ENCODE assay signal across 1 cellular context in the genomic region with DNA sequence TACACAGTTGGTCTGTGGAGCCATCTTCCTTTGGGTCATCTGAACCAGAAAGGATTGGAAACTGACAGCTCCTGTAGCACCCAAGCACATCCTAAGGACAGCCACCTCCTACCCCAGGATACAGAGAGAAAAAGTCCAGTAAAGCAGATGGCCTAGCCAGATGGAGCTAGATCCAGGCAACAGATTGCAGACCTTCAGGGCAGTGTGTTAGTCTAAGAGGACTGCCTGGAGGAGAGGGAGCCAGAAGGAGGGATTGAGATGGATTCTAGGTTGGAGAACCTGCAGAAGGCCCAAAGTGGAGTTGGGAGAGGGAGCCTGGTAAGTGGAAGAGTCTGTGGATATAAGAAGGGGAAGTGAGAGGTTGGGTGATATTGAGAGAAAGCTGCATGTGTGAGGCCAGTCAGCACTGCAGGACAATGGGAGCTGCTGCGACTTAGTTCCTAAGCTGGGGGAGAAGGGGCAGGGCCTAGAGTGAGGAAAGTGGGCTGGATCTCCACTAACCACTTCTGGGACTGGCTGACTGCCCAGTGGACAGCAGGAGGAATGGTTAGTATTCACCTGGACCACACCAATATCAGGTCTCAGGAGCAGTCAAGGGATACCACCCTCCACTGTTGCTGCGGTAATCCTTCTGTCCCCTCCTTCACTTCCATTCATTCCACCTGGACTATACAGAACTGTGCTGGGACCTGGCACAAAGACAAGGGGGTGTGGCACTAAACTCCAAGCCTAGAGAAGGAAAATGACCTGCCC.
TF ChIP-seq lines count a peak whose summit lies in the region.

No MANE protein-coding gene starts in this region.

TF ChIP-seq in GM23338, 12 proteins besides CTCF, POLR2A, EP300 and RAD21:
- TF ChIP-seq, protein P1, sequence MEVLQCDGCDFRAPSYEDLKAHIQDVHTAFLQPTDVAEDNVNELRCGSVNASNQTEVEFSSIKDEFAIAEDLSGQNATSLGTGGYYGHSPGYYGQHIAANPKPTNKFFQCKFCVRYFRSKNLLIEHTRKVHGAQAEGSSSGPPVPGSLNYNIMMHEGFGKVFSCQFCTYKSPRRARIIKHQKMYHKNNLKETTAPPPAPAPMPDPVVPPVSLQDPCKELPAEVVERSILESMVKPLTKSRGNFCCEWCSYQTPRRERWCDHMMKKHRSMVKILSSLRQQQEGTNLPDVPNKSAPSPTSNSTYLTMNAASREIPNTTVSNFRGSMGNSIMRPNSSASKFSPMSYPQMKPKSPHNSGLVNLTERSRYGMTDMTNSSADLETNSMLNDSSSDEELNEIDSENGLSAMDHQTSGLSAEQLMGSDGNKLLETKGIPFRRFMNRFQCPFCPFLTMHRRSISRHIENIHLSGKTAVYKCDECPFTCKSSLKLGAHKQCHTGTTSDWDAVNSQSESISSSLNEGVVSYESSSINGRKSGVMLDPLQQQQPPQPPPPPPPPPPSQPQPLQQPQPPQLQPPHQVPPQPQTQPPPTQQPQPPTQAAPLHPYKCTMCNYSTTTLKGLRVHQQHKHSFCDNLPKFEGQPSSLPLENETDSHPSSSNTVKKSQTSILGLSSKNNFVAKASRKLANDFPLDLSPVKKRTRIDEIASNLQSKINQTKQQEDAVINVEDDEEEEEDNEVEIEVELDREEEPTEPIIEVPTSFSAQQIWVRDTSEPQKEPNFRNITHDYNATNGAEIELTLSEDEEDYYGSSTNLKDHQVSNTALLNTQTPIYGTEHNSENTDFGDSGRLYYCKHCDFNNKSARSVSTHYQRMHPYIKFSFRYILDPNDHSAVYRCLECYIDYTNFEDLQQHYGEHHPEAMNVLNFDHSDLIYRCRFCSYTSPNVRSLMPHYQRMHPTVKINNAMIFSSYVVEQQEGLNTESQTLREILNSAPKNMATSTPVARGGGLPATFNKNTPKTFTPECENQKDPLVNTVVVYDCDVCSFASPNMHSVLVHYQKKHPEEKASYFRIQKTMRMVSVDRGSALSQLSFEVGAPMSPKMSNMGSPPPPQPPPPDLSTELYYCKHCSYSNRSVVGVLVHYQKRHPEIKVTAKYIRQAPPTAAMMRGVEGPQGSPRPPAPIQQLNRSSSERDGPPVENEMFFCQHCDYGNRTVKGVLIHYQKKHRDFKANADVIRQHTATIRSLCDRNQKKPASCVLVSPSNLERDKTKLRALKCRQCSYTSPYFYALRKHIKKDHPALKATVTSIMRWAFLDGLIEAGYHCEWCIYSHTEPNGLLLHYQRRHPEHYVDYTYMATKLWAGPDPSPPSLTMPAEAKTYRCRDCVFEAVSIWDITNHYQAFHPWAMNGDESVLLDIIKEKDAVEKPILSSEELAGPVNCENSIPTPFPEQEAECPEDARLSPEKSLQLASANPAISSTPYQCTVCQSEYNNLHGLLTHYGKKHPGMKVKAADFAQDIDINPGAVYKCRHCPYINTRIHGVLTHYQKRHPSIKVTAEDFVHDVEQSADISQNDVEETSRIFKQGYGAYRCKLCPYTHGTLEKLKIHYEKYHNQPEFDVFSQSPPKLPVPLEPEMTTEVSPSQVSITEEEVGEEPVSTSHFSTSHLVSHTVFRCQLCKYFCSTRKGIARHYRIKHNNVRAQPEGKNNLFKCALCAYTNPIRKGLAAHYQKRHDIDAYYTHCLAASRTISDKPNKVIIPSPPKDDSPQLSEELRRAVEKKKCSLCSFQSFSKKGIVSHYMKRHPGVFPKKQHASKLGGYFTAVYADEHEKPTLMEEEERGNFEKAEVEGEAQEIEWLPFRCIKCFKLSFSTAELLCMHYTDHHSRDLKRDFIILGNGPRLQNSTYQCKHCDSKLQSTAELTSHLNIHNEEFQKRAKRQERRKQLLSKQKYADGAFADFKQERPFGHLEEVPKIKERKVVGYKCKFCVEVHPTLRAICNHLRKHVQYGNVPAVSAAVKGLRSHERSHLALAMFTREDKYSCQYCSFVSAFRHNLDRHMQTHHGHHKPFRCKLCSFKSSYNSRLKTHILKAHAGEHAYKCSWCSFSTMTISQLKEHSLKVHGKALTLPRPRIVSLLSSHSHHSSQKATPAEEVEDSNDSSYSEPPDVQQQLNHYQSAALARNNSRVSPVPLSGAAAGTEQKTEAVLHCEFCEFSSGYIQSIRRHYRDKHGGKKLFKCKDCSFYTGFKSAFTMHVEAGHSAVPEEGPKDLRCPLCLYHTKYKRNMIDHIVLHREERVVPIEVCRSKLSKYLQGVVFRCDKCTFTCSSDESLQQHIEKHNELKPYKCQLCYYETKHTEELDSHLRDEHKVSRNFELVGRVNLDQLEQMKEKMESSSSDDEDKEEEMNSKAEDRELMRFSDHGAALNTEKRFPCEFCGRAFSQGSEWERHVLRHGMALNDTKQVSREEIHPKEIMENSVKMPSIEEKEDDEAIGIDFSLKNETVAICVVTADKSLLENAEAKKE (CRISPR knock-in tag; IDR thresholded peaks at IDR 0.05): no peak
- TF ChIP-seq, protein P2, sequence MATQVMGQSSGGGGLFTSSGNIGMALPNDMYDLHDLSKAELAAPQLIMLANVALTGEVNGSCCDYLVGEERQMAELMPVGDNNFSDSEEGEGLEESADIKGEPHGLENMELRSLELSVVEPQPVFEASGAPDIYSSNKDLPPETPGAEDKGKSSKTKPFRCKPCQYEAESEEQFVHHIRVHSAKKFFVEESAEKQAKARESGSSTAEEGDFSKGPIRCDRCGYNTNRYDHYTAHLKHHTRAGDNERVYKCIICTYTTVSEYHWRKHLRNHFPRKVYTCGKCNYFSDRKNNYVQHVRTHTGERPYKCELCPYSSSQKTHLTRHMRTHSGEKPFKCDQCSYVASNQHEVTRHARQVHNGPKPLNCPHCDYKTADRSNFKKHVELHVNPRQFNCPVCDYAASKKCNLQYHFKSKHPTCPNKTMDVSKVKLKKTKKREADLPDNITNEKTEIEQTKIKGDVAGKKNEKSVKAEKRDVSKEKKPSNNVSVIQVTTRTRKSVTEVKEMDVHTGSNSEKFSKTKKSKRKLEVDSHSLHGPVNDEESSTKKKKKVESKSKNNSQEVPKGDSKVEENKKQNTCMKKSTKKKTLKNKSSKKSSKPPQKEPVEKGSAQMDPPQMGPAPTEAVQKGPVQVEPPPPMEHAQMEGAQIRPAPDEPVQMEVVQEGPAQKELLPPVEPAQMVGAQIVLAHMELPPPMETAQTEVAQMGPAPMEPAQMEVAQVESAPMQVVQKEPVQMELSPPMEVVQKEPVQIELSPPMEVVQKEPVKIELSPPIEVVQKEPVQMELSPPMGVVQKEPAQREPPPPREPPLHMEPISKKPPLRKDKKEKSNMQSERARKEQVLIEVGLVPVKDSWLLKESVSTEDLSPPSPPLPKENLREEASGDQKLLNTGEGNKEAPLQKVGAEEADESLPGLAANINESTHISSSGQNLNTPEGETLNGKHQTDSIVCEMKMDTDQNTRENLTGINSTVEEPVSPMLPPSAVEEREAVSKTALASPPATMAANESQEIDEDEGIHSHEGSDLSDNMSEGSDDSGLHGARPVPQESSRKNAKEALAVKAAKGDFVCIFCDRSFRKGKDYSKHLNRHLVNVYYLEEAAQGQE (IDR thresholded peaks at IDR 0.05; ENCODE audit: unreplicated experiment): no peak
- TF ChIP-seq ZNF114 (CRISPR knock-in tag; IDR thresholded peaks at IDR 0.05) (no peak), STAT1 (IDR thresholded peaks at IDR 0.05; ENCODE audit: unreplicated experiment) (no peak), CREB1 (CRISPR knock-in tag; IDR thresholded peaks at IDR 0.05; ENCODE audit: low read depth) (no peak), ZNF331 (CRISPR knock-in tag; IDR thresholded peaks at IDR 0.05; ENCODE audit: low read depth) (no peak), NANOG (IDR thresholded peaks at IDR 0.05; ENCODE audit: borderline replicate concordance) (no peak), JUNB (IDR thresholded peaks at IDR 0.05; ENCODE audit: unreplicated experiment) (no peak), EZH2phosphoT487 (IDR thresholded peaks at IDR 0.05; ENCODE audit: unreplicated experiment) (no peak), POLR2AphosphoS5 (IDR thresholded peaks at IDR 0.05; ENCODE audit: low read depth) (no peak), EZH2 (IDR thresholded peaks at IDR 0.05; ENCODE audit: low read depth, unreplicated experiment) (no peak)
- TF ChIP-seq, protein P3, sequence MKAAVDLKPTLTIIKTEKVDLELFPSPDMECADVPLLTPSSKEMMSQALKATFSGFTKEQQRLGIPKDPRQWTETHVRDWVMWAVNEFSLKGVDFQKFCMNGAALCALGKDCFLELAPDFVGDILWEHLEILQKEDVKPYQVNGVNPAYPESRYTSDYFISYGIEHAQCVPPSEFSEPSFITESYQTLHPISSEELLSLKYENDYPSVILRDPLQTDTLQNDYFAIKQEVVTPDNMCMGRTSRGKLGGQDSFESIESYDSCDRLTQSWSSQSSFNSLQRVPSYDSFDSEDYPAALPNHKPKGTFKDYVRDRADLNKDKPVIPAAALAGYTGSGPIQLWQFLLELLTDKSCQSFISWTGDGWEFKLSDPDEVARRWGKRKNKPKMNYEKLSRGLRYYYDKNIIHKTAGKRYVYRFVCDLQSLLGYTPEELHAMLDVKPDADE (IDR thresholded peaks at IDR 0.05): no peak
TF ChIP-seq in GM23338: peak in this region for 0.
